In genomic region chr4:74118600-74119351, GRCh38 we compare ENCODE assay signal across 18 cellular contexts. TPM values are rescaled to one million over a fixed set of nuclear protein-coding genes. Genes with fewer than 3 reads are reported as not detected.
"Had no signal": no experiment of that assay in that cellular context is flagged by ENCODE, and none has a peak within 500 bp of the region (broad histone marks: within the 10 kb centered on the region; RNA-seq: fewer than 3 reads in every experiment).

No MANE protein-coding gene starts in this region.

- DNase-seq: activated B cell treated with CpG ODN at 0.5 μM for 24 hours; activated CD4-positive, alpha-beta T cell treated with anti-CD3 and anti-CD28 coated beads for 48 hours; activated CD8-positive, alpha-beta memory T cell treated with anti-CD3 and anti-CD28 coated beads, Interleukin-2, amount 50 U/mL, for 48 hours; activated CD8-positive, alpha-beta T cell treated with anti-CD3 and anti-CD28 coated beads, Interleukin-2, amount 10 ng/mL, durations not matched to agents 7 days and 5 days; activated gamma-delta T cell treated with Interleukin-2 at 50 U/mL for 16 hours; activated T-cell treated with anti-CD3 and anti-CD28 coated beads, Interleukin-2, amount 50 U/mL, for 72 hours; amniotic stem cell; effector CD8-positive, alpha-beta T cell; foreskin fibroblast; glutamatergic neuron; kidney glomerular epithelial cell; midbrain; ovary; sigmoid colon; spleen; trophoblast cell had no signal

- ATAC-seq: activated CD8-positive, alpha-beta T cell treated with anti-CD3 and anti-CD28 coated beads, Interleukin-2, amount 10 ng/mL, durations not matched to agents 7 days and 5 days; activated T-cell treated with anti-CD3 and anti-CD28 coated beads, Interleukin-2, amount 50 U/mL, for 72 hours had no signal

- H3K27ac ChIP-seq: ovary, spleen, suprapubic skin had no signal

- H3K4me3 ChIP-seq: lung, ovary, sigmoid colon, spleen, suprapubic skin had no signal

- H3K9me3 ChIP-seq: ovary, sigmoid colon, suprapubic skin had no signal

- H3K27me3 ChIP-seq: ovary, sigmoid colon, spleen, suprapubic skin had no signal

- H3K36me3 ChIP-seq: ovary, sigmoid colon, spleen, suprapubic skin had no signal

RNA-seq across cellular contexts. Expression of gene CXCL2, which starts 19.8 kb away (rescaled TPM):
- total RNA-seq: activated CD8-positive, alpha-beta T cell treated with anti-CD3 and anti-CD28 coated beads, Interleukin-2, amount 10 ng/mL, durations not matched to agents 7 days and 5 days; activated T-cell treated with anti-CD3 and anti-CD28 coated beads, Interleukin-2, amount 50 U/mL, for 72 hours had no signal
